ENCODE assay signal across 11 cellular contexts in genomic region chr12:96068636-96069035, GRCh38.
"Had no signal": no experiment of that assay in that cellular context is flagged by ENCODE, and none has a peak within 500 bp of the region (broad histone marks: within the 10 kb centered on the region; RNA-seq: fewer than 3 reads in every experiment).

No MANE protein-coding gene starts in this region.

- ATAC-seq: GM23338, HCT116 had no signal

- H3K4me2 ChIP-seq: GM23338 had no signal

- H2AFZ ChIP-seq: GM23248, GM23338 had no signal

- FAIRE-seq: H1, H54 had no signal

- H3K27ac Mint-ChIP-seq: GM23338, H9, HFFc6 had no signal

- H3K9ac ChIP-seq: GM23248 had no signal

- H3K4me3 Mint-ChIP-seq: GM23338, H9, HFFc6 had no signal

- H3K4me3 ChIP-seq: GM23248, GM23338, HAP-1 had no signal

- DNase-seq: GM23248, GOT3, H7, H9, HCEC 1CT, HFFc6 had no signal

- H3K27ac ChIP-seq: GM23248 had no signal

- H3K9me3 Mint-ChIP-seq: GM23338, HFFc6 had no signal

- H3K36me3 ChIP-seq: HAP-1 had no signal

- H3K9me3 ChIP-seq: HAP-1 had no signal
